In genomic region chr17:59311051-59311468, GRCh38 we compare ENCODE assay signal across 9 cellular contexts. TPM values are rescaled to one million over a fixed set of nuclear protein-coding genes. Genes with fewer than 3 reads are reported as not detected.
DNase-seq lines count a peak whose midpoint lies in the region; ATAC-seq and TF ChIP-seq lines count a peak whose summit lies in the region.
"Had no signal": no experiment of that assay in that cellular context is flagged by ENCODE, and none has a peak within 500 bp of the region (broad histone marks: within the 10 kb centered on the region; RNA-seq: fewer than 3 reads in every experiment).

No MANE protein-coding gene starts in this region.

- TF ChIP-seq CTCF in MCF 10A (IDR thresholded peaks at IDR 0.05; ENCODE audit: unreplicated experiment) (peak; percentile 79), spleen (IDR thresholded peaks at IDR 0.05 in 8 of 11, conservative IDR thresholded peaks at IDR 0.05 in 3 of 11) (peak; percentile 69 to 96 (median 90))

- POLR2A ChIA-PET in MCF 10A (lab: Yijun Ruan, JAX), result interaction anchor here (0.8 to 3.1 kb wide), 7 partner anchors 91 to 254 kb away, joined by 3 to 18 read pairs (median 4); partner anchors contain the start of genes DHX40 and GDPD1

- peaks cover 5% of the 10 kb centered on the region for H3K4me1 Mint-ChIP-seq in MCF 10A (ENCODE audit: insufficient read depth, unreplicated experiment)

- peak overlapping the region; percentile 59 for H3K9ac ChIP-seq in SK-N-MC (ENCODE audit: insufficient read length)

- CTCF ChIA-PET in MCF 10A (lab: Yijun Ruan, JAX), result interaction anchor here (0.6 to 9.8 kb wide), 31 partner anchors 10 to 505 kb away, joined by 3 to 227 read pairs (median 4); partner anchors contain the start of gene GDPD1

- H3K27me3 ChIP-seq in spleen (replicated peaks in 1 of 7), result no peaks in the 10 kb centered on the region
- H3K27me3 ChIP-seq: SJSA1 had no signal

- no peaks in the 10 kb centered on the region for H3K36me3 Mint-ChIP-seq in MCF 10A (ENCODE audit: insufficient read depth, unreplicated experiment)

- intact Hi-C loops in MCF 10A (cut with micrococcal nuclease) (loop anchor here (1.0 to 10.0 kb wide), 6 partner anchors 90 to 724 kb away; partner anchors contain the start of gene GDPD1), spleen (cut with DNase I; ENCODE audit: low total_unique reads) (loop anchor here (5.0 to 10.0 kb wide), 3 partner anchors 131 to 254 kb away; partner anchors contain the start of gene DHX40)

- H3K9me3 Mint-ChIP-seq in MCF 10A (ENCODE audit: unreplicated experiment), result no peaks in the 10 kb centered on the region

- no peak overlapping the region for H3K4me3 Mint-ChIP-seq in MCF 10A (ENCODE audit: unreplicated experiment)

- no peaks in the 10 kb centered on the region for H3K9me3 ChIP-seq in SK-N-MC (ENCODE audit: low read depth, low read length)
- H3K9me3 ChIP-seq in spleen, result no peaks in the 10 kb centered on the region
- H3K9me3 ChIP-seq: SJSA1 had no signal

- H3K4me3 ChIP-seq in SK-N-MC, result no peak overlapping the region
- H3K4me3 ChIP-seq in spleen, result no peak overlapping the region
- H3K4me3 ChIP-seq: SJSA1 had no signal

- no peaks in the 10 kb centered on the region for H3K36me3 ChIP-seq in SK-N-MC (ENCODE audit: insufficient read depth, low read length)
- no peaks in the 10 kb centered on the region for H3K36me3 ChIP-seq in spleen
- H3K36me3 ChIP-seq: SJSA1 had no signal

- peaks cover 0 to 10% (median 5%) of the 10 kb centered on the region in 6 donors for H3K4me1 ChIP-seq in spleen

- 1 to 5% (median 2%) methylated on average over 5 of the region's 5 CpGs for WGBS in spleen, 5 donors

- H3K27ac ChIP-seq in SK-N-MC (no peak overlapping the region), spleen (no peak overlapping the region)
- H3K27ac ChIP-seq: SJSA1 had no signal

- H3K27me3 Mint-ChIP-seq in MCF 10A (ENCODE audit: insufficient read depth, unreplicated experiment), result no peaks in the 10 kb centered on the region

- H3K27ac Mint-ChIP-seq in MCF 10A (ENCODE audit: low read depth, unreplicated experiment), result no peak overlapping the region

- BruUV-seq in MCF 10A (replicated peaks; lab: Mats Ljungman, UMichigan), result no TSS peak

- DNase-seq in COLO829 (ENCODE audit: low spot score), result peak; percentile 45
- DNase-seq in NCI-H1417 treated with DMSO at 0.1 percent for 48 hours (lab: John Stamatoyannopoulos, UW), result peak; percentile 22
- DNase-seq in SK-N-MC (ENCODE audit: low read depth, low spot score), result no peak
- peak; percentile 75 for DNase-seq in MCF 10A (ENCODE audit: unreplicated experiment)
- DNase-seq in inferior parietal cortex (ENCODE audit: extremely low spot score), result peak; percentile 96
- no peak for DNase-seq in spleen

- no peak for TF ChIP-seq POLR2A in spleen (IDR thresholded peaks at IDR 0.05)

- peak; percentile 63 for ATAC-seq in GM21723 (IDR thresholded peaks at IDR 0.05; ENCODE audit: unreplicated experiment)
- ATAC-seq in GM18520 (IDR thresholded peaks at IDR 0.05; ENCODE audit: unreplicated experiment), result no peak

RNA-seq across cellular contexts. Expression of gene YPEL2, which starts 20.4 kb away (rescaled TPM):
- total RNA-seq in MCF 10A (2022), result 1.9 and 2.1 TPM in 2 replicates
- total RNA-seq in spleen, result 10 to 100 TPM; 24.6 to 45.6 (median 36.2) TPM
- polyA plus RNA-seq in spleen, result 1 to 10 TPM; 6.7 to 9.1 (median 9.0) TPM

Comparison
In these comparisons a context has a peak if more than half of its experiments do, and no peak if none do; other contexts are left out.
1. DNase-seq: peak in COLO829 (single experiment), NCI-H1417 treated with DMSO at 0.1 percent for 48 hours (single experiment), MCF 10A (single experiment) and inferior parietal cortex (single experiment); none in SK-N-MC (single experiment) and spleen (single experiment).